ENCODE assay signal across 16 cellular contexts in the genomic region with DNA sequence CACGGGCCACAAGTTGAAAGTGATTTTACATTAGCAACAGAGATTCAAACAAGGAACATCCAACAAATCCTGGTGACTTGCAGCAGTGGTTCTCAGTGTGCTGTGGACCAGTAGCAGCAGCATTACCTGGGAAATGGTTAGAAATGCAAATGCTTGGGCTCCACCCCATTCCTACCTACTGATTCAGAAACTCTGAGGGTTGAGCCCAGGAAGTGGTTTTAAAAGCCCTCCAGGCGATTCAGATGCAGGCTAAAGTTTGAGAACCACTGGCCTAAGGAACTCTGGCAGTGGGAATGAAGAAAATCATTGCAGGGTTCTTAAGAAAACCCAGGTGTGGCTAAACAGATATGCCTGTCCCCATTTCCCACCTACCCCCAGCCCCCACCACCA.
DNase-seq lines count a peak whose midpoint lies in the region; ATAC-seq and TF ChIP-seq lines count a peak whose summit lies in the region.
"Had no signal": no experiment of that assay in that cellular context is flagged by ENCODE, and none has a peak within 500 bp of the region (broad histone marks: within the 10 kb centered on the region; RNA-seq: fewer than 3 reads in every experiment).

No MANE protein-coding gene starts in this region.

- H3K4me1 ChIP-seq in parathyroid adenoma = peaks cover 3% of the 10 kb centered on the region

- H3K4me1 Mint-ChIP-seq in dendritic cell treated with granulocyte-macrophage colony-stimulating factor and Interleukin-4, amounts not matched to agents 40 ng/mL and 50 ng/mL, for 4 days (ENCODE audit: low read depth) = peaks cover 41% of the 10 kb centered on the region
- H3K4me1 Mint-ChIP-seq in activated naive CD4-positive, alpha-beta T cell treated with anti-CD3 and anti-CD28 coated beads for 36 hours (ENCODE audit: low read depth) = no peaks in the 10 kb centered on the region
- no peaks in the 10 kb centered on the region for H3K4me1 Mint-ChIP-seq in natural killer cell
- H3K4me1 Mint-ChIP-seq: CD4-positive, CD25-positive, alpha-beta regulatory T cell; memory B cell had no signal

- intact Hi-C loops in dendritic cell treated with granulocyte-macrophage colony-stimulating factor and Interleukin-4, amounts not matched to agents 40 ng/mL and 50 ng/mL, for 4 days (cut with micrococcal nuclease) = no loop called here
- intact Hi-C loops in activated naive CD4-positive, alpha-beta T cell treated with anti-CD3 and anti-CD28 coated beads for 36 hours (cut with micrococcal nuclease) = no loop called here
- intact Hi-C loops in natural killer cell (cut with micrococcal nuclease) = no loop called here

- H3K4me3 Mint-ChIP-seq in dendritic cell treated with granulocyte-macrophage colony-stimulating factor and Interleukin-4, amounts not matched to agents 40 ng/mL and 50 ng/mL, for 4 days = no peak overlapping the region
- H3K4me3 Mint-ChIP-seq in activated naive CD4-positive, alpha-beta T cell treated with anti-CD3 and anti-CD28 coated beads for 36 hours = no peak overlapping the region
- no peak overlapping the region for H3K4me3 Mint-ChIP-seq in natural killer cell
- H3K4me3 Mint-ChIP-seq: CD4-positive, CD25-positive, alpha-beta regulatory T cell; memory B cell had no signal

- no peak overlapping the region for H3K27ac ChIP-seq in parathyroid adenoma

- CTCF ChIA-PET in activated naive CD4-positive, alpha-beta T cell treated with anti-CD3 and anti-CD28 coated beads for 36 hours (lab: Charles Lee) = no interaction called here

- H3K27me3 Mint-ChIP-seq in dendritic cell treated with granulocyte-macrophage colony-stimulating factor and Interleukin-4, amounts not matched to agents 40 ng/mL and 50 ng/mL, for 4 days = no peaks in the 10 kb centered on the region
- H3K27me3 Mint-ChIP-seq in activated naive CD4-positive, alpha-beta T cell treated with anti-CD3 and anti-CD28 coated beads for 36 hours (ENCODE audit: low read depth) = peaks cover 5% of the 10 kb centered on the region
- peaks cover 9 to 14% of the 10 kb centered on the region in 2 donors for H3K27me3 Mint-ChIP-seq in natural killer cell (ENCODE audit: low read depth in 2 of 2)
- H3K27me3 Mint-ChIP-seq: CD4-positive, CD25-positive, alpha-beta regulatory T cell had no signal

- H3K9me3 ChIP-seq in parathyroid adenoma (ENCODE audit: control insufficient read depth, low read length) = no peaks in the 10 kb centered on the region

- H3K79me2 ChIP-seq in parathyroid adenoma = no peaks in the 10 kb centered on the region

- no peak for TF ChIP-seq POLR2A in NB4 (IDR thresholded peaks at IDR 0.05; ENCODE audit: extremely low read depth, insufficient read length)

- H3K9me3 Mint-ChIP-seq in dendritic cell treated with granulocyte-macrophage colony-stimulating factor and Interleukin-4, amounts not matched to agents 40 ng/mL and 50 ng/mL, for 4 days = no peaks in the 10 kb centered on the region
- H3K9me3 Mint-ChIP-seq in activated naive CD4-positive, alpha-beta T cell treated with anti-CD3 and anti-CD28 coated beads for 36 hours = no peaks in the 10 kb centered on the region
- H3K9me3 Mint-ChIP-seq in natural killer cell = no peaks in the 10 kb centered on the region
- H3K9me3 Mint-ChIP-seq: memory B cell had no signal

- peak overlapping the region; percentile 37 for H3K27ac Mint-ChIP-seq in dendritic cell treated with granulocyte-macrophage colony-stimulating factor and Interleukin-4, amounts not matched to agents 40 ng/mL and 50 ng/mL, for 4 days
- no peak overlapping the region for H3K27ac Mint-ChIP-seq in activated naive CD4-positive, alpha-beta T cell treated with anti-CD3 and anti-CD28 coated beads for 36 hours
- H3K27ac Mint-ChIP-seq in natural killer cell = no peak overlapping the region
- H3K27ac Mint-ChIP-seq: CD4-positive, CD25-positive, alpha-beta regulatory T cell; memory B cell; progenitor cell of endocrine pancreas had no signal

- H3K36me3 ChIP-seq in parathyroid adenoma (ENCODE audit: control insufficient read depth, insufficient read depth, low read length) = no peaks in the 10 kb centered on the region

- H3K4me3 ChIP-seq in GM12864 (ENCODE audit: low read depth, low read length) (no peak overlapping the region), NB4 (ENCODE audit: low read depth, low read length) (no peak overlapping the region), parathyroid adenoma (ENCODE audit: low read depth, low read length) (no peak overlapping the region)

- TF ChIP-seq CTCF in GM12864 (IDR thresholded peaks at IDR 0.05; ENCODE audit: low read depth, low read length, missing control alignments) (no peak), NB4 (IDR thresholded peaks at IDR 0.05; ENCODE audit: low read depth, low read length) (no peak), parathyroid adenoma (IDR thresholded peaks at IDR 0.05) (no peak), natural killer cell (IDR thresholded peaks at IDR 0.05) (no peak)

- H3K36me3 Mint-ChIP-seq in dendritic cell treated with granulocyte-macrophage colony-stimulating factor and Interleukin-4, amounts not matched to agents 40 ng/mL and 50 ng/mL, for 4 days (ENCODE audit: low read depth) = no peaks in the 10 kb centered on the region
- no peaks in the 10 kb centered on the region for H3K36me3 Mint-ChIP-seq in activated naive CD4-positive, alpha-beta T cell treated with anti-CD3 and anti-CD28 coated beads for 36 hours (ENCODE audit: low read depth)
- H3K36me3 Mint-ChIP-seq in natural killer cell = no peaks in the 10 kb centered on the region
- H3K36me3 Mint-ChIP-seq: CD4-positive, CD25-positive, alpha-beta regulatory T cell; memory B cell had no signal

- no peaks in the 10 kb centered on the region for H3K27me3 ChIP-seq in parathyroid adenoma (ENCODE audit: control insufficient read depth, insufficient read depth, low read length)

- peak overlapping the region; percentile 35 for H2AFZ ChIP-seq in parathyroid adenoma

- ATAC-seq in GM18907 (IDR thresholded peaks at IDR 0.05; ENCODE audit: unreplicated experiment) (no peak), natural killer cell (no peak)

- H3K9ac ChIP-seq in parathyroid adenoma = no peak overlapping the region

- DNase-seq in GM12864 (ENCODE audit: low read depth) (peak; percentile 25), NB4 (ENCODE audit: low read depth) (peak; percentile 39), natural killer cell (no peak), NCI-H2171 treated with DMSO at 0.1 percent for 48 hours (lab: John Stamatoyannopoulos, UW) (no peak)
- DNase-seq in activated naive CD4-positive, alpha-beta T cell treated with anti-CD3 and anti-CD28 coated beads for 36 hours = no peak
- DNase-seq: effector memory CD4-positive, alpha-beta T cell; head of caudate nucleus; Karpas-422; Right ventricle myocardium superior; stimulated activated naive CD4-positive, alpha-beta T cell had no signal

- H3K4me2 ChIP-seq in parathyroid adenoma (ENCODE audit: low read length) = no peak overlapping the region

Comparison
In these comparisons a context has a peak if more than half of its experiments do, and no peak if none do; other contexts are left out.
1. DNase-seq: peak in GM12864 (single experiment) and NB4 (single experiment); none in activated naive CD4-positive, alpha-beta T cell treated with anti-CD3 and anti-CD28 coated beads for 36 hours (single experiment), natural killer cell (single experiment) and NCI-H2171 treated with DMSO at 0.1 percent for 48 hours (single experiment).